1 cellular context compared by ENCODE assay signal in the genomic region with DNA sequence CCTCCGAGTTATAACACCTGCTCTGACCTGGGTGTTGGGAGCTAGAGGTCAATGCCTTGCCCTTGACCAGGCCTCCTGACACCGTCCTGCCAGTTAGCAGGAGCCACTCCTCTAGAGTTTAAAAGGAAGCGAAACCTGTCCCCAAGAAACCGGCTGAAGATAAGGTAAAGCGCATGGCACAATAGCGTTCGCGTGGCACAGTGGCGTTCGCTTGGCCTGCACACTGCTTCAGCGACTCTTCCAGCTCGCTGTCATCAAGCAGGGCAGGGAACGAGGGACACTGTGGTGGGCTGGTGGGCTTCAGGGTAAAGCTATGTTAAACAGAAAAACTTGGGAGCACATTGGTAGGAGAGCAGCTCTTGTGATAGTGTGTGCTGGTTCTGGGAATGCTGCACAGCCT.
TF ChIP-seq lines count a peak whose summit lies in the region.

No MANE protein-coding gene starts in this region.

TF ChIP-seq in H1, 55 proteins besides CTCF, POLR2A, EP300 and RAD21:
- TF ChIP-seq RFX5 (IDR thresholded peaks at IDR 0.05; ENCODE audit: borderline replicate concordance, low read depth, low read length) (no peak), ATF2 (IDR thresholded peaks at IDR 0.05; ENCODE audit: low read length) (no peak), SP4 (IDR thresholded peaks at IDR 0.05; ENCODE audit: low read length) (no peak), TEAD4 (IDR thresholded peaks at IDR 0.05; ENCODE audit: low read depth, low read length) (no peak), ASH2L (IDR thresholded peaks at IDR 0.05; ENCODE audit: low read length) (no peak), SRF (IDR thresholded peaks at IDR 0.05; ENCODE audit: low read depth, low read length) (no peak), HDAC6 (IDR thresholded peaks at IDR 0.05; ENCODE audit: low read depth, low read length) (no peak), YY1 (IDR thresholded peaks at IDR 0.05; ENCODE audit: low read depth, low read length) (no peak), TAF1 (IDR thresholded peaks at IDR 0.05; ENCODE audit: low read depth, low read length) (no peak), NRF1 (IDR thresholded peaks at IDR 0.05; ENCODE audit: low read depth, low read length) (no peak), MAFK (IDR thresholded peaks at IDR 0.05; ENCODE audit: low read depth, low read length) (no peak), SIRT6 (IDR thresholded peaks at IDR 0.05; ENCODE audit: low read length) (no peak), CTBP2 (IDR thresholded peaks at IDR 0.05; ENCODE audit: borderline replicate concordance, insufficient read depth, insufficient read length, low read length) (no peak), POLR2AphosphoS5 (IDR thresholded peaks at IDR 0.05; ENCODE audit: low read depth, low read length) (no peak), EZH2 (IDR thresholded peaks at IDR 0.05; ENCODE audit: low read depth, low read length, severe bottlenecking) (no peak), GTF2F1 (IDR thresholded peaks at IDR 0.05; ENCODE audit: borderline replicate concordance, low read depth, low read length) (no peak), POU5F1 (IDR thresholded peaks at IDR 0.05; ENCODE audit: low read depth, low read length) (no peak)
- TF ChIP-seq, protein P1, sequence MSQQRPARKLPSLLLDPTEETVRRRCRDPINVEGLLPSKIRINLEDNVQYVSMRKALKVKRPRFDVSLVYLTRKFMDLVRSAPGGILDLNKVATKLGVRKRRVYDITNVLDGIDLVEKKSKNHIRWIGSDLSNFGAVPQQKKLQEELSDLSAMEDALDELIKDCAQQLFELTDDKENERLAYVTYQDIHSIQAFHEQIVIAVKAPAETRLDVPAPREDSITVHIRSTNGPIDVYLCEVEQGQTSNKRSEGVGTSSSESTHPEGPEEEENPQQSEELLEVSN (IDR thresholded peaks at IDR 0.05) = no peak
TF ChIP-seq in H1: peak in this region for 0.
